1 cellular context compared by ENCODE assay signal in the genomic region with DNA sequence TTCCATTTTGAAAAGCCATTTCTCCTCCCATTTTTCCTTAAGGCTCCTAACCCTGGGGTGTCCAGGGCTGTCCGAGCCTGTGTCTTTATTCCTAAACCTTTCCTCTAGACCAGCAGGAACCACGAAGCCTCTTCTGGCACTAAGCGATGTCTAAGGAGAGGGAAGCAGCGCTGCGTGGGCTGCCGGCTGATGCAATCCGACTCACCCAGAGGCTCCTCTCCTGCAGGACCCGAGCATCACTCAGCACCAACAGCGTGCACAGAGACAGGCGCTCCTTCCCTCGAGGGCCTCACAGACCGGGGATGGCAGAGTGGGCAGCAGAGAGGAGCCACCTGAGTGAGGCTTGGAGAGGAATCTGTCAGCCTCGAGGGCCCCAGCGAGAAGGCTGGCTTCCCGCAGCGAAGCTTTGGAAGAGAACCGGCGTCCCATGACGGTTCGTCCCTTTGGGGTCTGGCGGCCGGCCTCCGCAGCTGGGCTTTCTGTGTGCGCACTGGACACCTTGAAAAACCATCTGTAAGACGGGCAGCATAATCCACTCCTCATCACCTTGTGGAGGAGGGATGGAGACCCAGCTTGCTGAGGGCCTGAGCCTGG.
TF ChIP-seq lines count a peak whose summit lies in the region.

No MANE protein-coding gene starts in this region.

TF ChIP-seq in K562, 482 proteins besides CTCF, POLR2A, EP300 and RAD21 (continued from another document and continues in another):
- TF ChIP-seq MGA (IDR thresholded peaks at IDR 0.05) (peak; percentile 48), POLR2AphosphoS5 (IDR thresholded peaks at IDR 0.05; ENCODE audit: control insufficient read depth, insufficient read depth, low read depth, low read length) (no peak), NFIC (IDR thresholded peaks at IDR 0.05) (no peak), KDM5B (IDR thresholded peaks at IDR 0.05; ENCODE audit: insufficient replicate concordance, low read depth, low read length) (no peak), TGIF2 (CRISPR knock-in tag; IDR thresholded peaks at IDR 0.05) (no peak), ZNF436 (CRISPR knock-in tag; IDR thresholded peaks at IDR 0.05) (no peak), NFE2 (IDR thresholded peaks at IDR 0.05; ENCODE audit: low read depth) (no peak), ARID1B (IDR thresholded peaks at IDR 0.05) (no peak), PHTF2 (CRISPR knock-in tag; IDR thresholded peaks at IDR 0.05) (no peak), MECOM (CRISPR knock-in tag; IDR thresholded peaks at IDR 0.05) (no peak), ZNF444 (CRISPR knock-in tag; IDR thresholded peaks at IDR 0.05) (no peak), AFF1 (IDR thresholded peaks at IDR 0.05; ENCODE audit: low read depth in 1 of 2, partially characterized antibody in 2 of 2) (no peak), MEF2A (IDR thresholded peaks at IDR 0.05; ENCODE audit: control insufficient read depth, low read depth, low read length) (no peak), PHB2 (IDR thresholded peaks at IDR 0.05; ENCODE audit: low read depth) (no peak), NR0B1 (IDR thresholded peaks at IDR 0.05; ENCODE audit: partially characterized antibody) (no peak), FUS (optimal IDR thresholded peaks at IDR 0.05; ENCODE audit: low read depth, low read length) (no peak), HSF4 (CRISPR knock-in tag; IDR thresholded peaks at IDR 0.05; ENCODE audit: borderline replicate concordance) (no peak), CHD2 (IDR thresholded peaks at IDR 0.05; ENCODE audit: low read depth, low read length) (no peak), HDGF (IDR thresholded peaks at IDR 0.05) (no peak), BDP1 (IDR thresholded peaks at IDR 0.05; ENCODE audit: insufficient read depth, insufficient read length) (no peak), CHCHD3 (CRISPR knock-in tag; IDR thresholded peaks at IDR 0.05) (no peak), MYNN (IDR thresholded peaks at IDR 0.05) (no peak), MYNN (CRISPR knock-in tag; IDR thresholded peaks at IDR 0.05) (no peak), ZBTB7A (IDR thresholded peaks at IDR 0.05; ENCODE audit: borderline replicate concordance, control insufficient read depth, low read depth, low read length) (no peak)
- TF ChIP-seq, protein P1, sequence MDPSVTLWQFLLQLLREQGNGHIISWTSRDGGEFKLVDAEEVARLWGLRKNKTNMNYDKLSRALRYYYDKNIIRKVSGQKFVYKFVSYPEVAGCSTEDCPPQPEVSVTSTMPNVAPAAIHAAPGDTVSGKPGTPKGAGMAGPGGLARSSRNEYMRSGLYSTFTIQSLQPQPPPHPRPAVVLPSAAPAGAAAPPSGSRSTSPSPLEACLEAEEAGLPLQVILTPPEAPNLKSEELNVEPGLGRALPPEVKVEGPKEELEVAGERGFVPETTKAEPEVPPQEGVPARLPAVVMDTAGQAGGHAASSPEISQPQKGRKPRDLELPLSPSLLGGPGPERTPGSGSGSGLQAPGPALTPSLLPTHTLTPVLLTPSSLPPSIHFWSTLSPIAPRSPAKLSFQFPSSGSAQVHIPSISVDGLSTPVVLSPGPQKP (CRISPR knock-in tag; IDR thresholded peaks at IDR 0.05): no peak
- TF ChIP-seq, protein P2, sequence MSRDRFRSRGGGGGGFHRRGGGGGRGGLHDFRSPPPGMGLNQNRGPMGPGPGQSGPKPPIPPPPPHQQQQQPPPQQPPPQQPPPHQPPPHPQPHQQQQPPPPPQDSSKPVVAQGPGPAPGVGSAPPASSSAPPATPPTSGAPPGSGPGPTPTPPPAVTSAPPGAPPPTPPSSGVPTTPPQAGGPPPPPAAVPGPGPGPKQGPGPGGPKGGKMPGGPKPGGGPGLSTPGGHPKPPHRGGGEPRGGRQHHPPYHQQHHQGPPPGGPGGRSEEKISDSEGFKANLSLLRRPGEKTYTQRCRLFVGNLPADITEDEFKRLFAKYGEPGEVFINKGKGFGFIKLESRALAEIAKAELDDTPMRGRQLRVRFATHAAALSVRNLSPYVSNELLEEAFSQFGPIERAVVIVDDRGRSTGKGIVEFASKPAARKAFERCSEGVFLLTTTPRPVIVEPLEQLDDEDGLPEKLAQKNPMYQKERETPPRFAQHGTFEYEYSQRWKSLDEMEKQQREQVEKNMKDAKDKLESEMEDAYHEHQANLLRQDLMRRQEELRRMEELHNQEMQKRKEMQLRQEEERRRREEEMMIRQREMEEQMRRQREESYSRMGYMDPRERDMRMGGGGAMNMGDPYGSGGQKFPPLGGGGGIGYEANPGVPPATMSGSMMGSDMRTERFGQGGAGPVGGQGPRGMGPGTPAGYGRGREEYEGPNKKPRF (IDR thresholded peaks at IDR 0.05; ENCODE audit: low read depth, low read length): no peak
- TF ChIP-seq, protein P3, sequence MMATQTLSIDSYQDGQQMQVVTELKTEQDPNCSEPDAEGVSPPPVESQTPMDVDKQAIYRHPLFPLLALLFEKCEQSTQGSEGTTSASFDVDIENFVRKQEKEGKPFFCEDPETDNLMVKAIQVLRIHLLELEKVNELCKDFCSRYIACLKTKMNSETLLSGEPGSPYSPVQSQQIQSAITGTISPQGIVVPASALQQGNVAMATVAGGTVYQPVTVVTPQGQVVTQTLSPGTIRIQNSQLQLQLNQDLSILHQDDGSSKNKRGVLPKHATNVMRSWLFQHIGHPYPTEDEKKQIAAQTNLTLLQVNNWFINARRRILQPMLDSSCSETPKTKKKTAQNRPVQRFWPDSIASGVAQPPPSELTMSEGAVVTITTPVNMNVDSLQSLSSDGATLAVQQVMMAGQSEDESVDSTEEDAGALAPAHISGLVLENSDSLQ (IDR thresholded peaks at IDR 0.05): no peak
- TF ChIP-seq, protein P4, sequence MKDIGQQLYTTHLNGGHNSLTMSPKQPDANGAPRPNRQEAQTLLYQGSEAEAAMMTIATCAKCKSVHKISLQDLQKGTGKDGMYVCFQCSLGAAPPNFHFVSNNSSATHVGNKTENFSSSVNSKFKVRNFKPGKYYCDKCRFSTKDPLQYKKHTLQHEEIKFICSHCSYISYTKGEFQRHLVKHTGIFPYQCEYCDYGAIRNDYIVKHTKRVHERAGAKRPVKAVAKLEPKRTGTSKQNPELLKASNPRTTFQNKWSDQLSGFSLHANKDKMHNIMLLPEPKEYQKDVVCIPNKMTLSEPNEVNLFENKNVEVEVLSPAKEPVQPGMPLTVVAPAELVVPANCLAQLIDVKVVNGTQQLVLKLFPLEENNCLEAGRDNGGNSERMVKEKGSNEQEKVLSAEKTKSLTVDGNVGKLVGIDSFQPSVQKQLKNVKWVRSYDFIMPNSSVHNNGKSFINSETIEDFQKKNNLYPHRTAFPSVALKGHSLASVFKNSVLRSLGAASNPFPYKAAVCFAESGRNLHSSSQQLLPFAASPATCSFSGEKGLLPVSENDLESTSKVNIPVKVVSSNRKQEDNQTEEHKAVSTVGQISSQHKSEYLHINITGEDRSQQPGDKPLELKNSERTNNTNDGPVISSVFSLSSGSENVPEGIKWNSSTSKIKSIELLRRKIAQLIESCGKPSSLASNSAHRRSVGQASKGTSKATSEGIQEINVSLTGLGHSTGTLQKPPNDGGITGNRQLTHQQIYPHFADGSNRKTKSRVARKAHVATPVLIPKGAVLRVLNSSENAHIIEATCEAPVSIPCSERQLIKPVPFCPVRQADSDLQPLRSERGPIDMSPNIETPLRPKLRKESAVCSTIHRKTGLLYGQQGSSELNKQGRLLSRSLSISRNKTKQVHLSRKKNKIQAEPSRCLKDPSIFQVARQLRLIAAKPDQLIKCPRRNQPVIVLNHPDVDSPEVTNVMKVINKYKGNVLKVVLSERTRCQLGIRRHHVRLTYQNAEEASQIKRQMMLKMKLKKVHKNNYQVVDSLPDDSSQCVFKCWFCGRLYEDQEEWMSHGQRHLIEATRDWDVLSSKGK (CRISPR knock-in tag; IDR thresholded peaks at IDR 0.05): no peak
